In genomic region chr19:34480971-34481821, GRCh38 we compare ENCODE assay signal across 1 cellular context.
TF ChIP-seq lines count a peak whose summit lies in the region.

Gene WTIP, plus strand, starts transcription at chr19:34481758. Its CDS starts 217 bp downstream, at chr19:34481975.

TF ChIP-seq in HepG2, 621 proteins besides CTCF, POLR2A, EP300 and RAD21 (continued from another document and continues in another):
- TF ChIP-seq IRF1 (CRISPR knock-in tag; IDR thresholded peaks at IDR 0.05; ENCODE audit: low read depth): no peak
- TF ChIP-seq ZNF546 (CRISPR knock-in tag; conservative IDR thresholded peaks at IDR 0.05): 0 out of 2 replicates have a peak, but pooled peaks have one; percentile 20
- TF ChIP-seq ZSCAN25 (CRISPR knock-in tag; IDR thresholded peaks at IDR 0.05): no peak
- no peak for TF ChIP-seq PRMT3 (CRISPR knock-in tag; IDR thresholded peaks at IDR 0.05; ENCODE audit: borderline replicate concordance, low read depth)
- TF ChIP-seq ZNF800 (CRISPR knock-in tag; IDR thresholded peaks at IDR 0.05): peak; percentile 93
- no peak for TF ChIP-seq NONO (IDR thresholded peaks at IDR 0.05)
- peak; percentile 41; the same call in 1 of the 2 replicates for TF ChIP-seq NONO (CRISPR knock-in tag; conservative IDR thresholded peaks at IDR 0.05)
- TF ChIP-seq ZNF10 (CRISPR knock-in tag; IDR thresholded peaks at IDR 0.05; ENCODE audit: borderline replicate concordance, low read depth): no peak
- TF ChIP-seq CBFB (CRISPR knock-in tag; IDR thresholded peaks at IDR 0.05): peak; percentile 57
- TF ChIP-seq KDM3A (CRISPR knock-in tag; IDR thresholded peaks at IDR 0.05; ENCODE audit: low read depth): no peak
- 0 out of 2 replicates have a peak, but pooled peaks have one; percentile 20 for TF ChIP-seq FOXA3 (CRISPR knock-in tag; IDR thresholded peaks at IDR 0.05)
- peak; percentile 52; the same call in 1 of the 2 replicates for TF ChIP-seq TFDP1 (CRISPR knock-in tag; IDR thresholded peaks at IDR 0.05; ENCODE audit: borderline replicate concordance)
- peak; percentile 90 for TF ChIP-seq PATZ1 (CRISPR knock-in tag; IDR thresholded peaks at IDR 0.05)
- peak; percentile 65 for TF ChIP-seq SKI (IDR thresholded peaks at IDR 0.05; ENCODE audit: partially characterized antibody)
- peak; percentile 21; the same call in 1 of the 2 replicates for TF ChIP-seq HDAC1 (CRISPR knock-in tag; IDR thresholded peaks at IDR 0.05)
- TF ChIP-seq DR1 (CRISPR knock-in tag; IDR thresholded peaks at IDR 0.05): 0 out of 2 replicates have a peak, but pooled peaks have one; percentile 27
- peak; percentile 66; the same call in 1 of the 2 replicates for TF ChIP-seq ZBTB7A (CRISPR knock-in tag; IDR thresholded peaks at IDR 0.05)
- peak; percentile 70; the same call in 1 of the 2 replicates for TF ChIP-seq ZFP91 (CRISPR knock-in tag; IDR thresholded peaks at IDR 0.05; ENCODE audit: borderline replicate concordance)
- TF ChIP-seq AGO2 (optimal IDR thresholded peaks at IDR 0.05; ENCODE audit: low read depth, low read length): peak; percentile 6
- TF ChIP-seq PHF8 (CRISPR knock-in tag; IDR thresholded peaks at IDR 0.05): peak; percentile 35
- TF ChIP-seq ZNF784 (CRISPR knock-in tag; IDR thresholded peaks at IDR 0.05; ENCODE audit: borderline replicate concordance): no peak
- TF ChIP-seq ATF7-NPFF (CRISPR knock-in tag; IDR thresholded peaks at IDR 0.05; ENCODE audit: low read depth): peak; percentile 44; the same call in 1 of the 2 replicates
- peak; percentile 78 for TF ChIP-seq KDM2A (CRISPR knock-in tag; IDR thresholded peaks at IDR 0.05; ENCODE audit: borderline replicate concordance, low read depth)
- TF ChIP-seq ZBTB3 (CRISPR knock-in tag; IDR thresholded peaks at IDR 0.05; ENCODE audit: borderline replicate concordance, low read depth): no peak
- no peak for TF ChIP-seq NFIB (CRISPR knock-in tag; IDR thresholded peaks at IDR 0.05; ENCODE audit: borderline replicate concordance)
- TF ChIP-seq ZNF766 (CRISPR knock-in tag; IDR thresholded peaks at IDR 0.05; ENCODE audit: borderline replicate concordance): peak; percentile 63; the same call in 1 of the 2 replicates
- TF ChIP-seq TAF1 (CRISPR knock-in tag; IDR thresholded peaks at IDR 0.05): peak; percentile 40; the same call in 1 of the 2 replicates
- TF ChIP-seq ELF1 (CRISPR knock-in tag; IDR thresholded peaks at IDR 0.05): no peak
- peak; percentile 36; the same call in 1 of the 2 replicates for TF ChIP-seq DMAP1 (CRISPR knock-in tag; IDR thresholded peaks at IDR 0.05)
- no peak for TF ChIP-seq SOX6 (IDR thresholded peaks at IDR 0.05)
- TF ChIP-seq SOX6 (CRISPR knock-in tag; IDR thresholded peaks at IDR 0.05): 0 out of 2 replicates have a peak, but pooled peaks have one; percentile 29
- no peak for TF ChIP-seq REXO4 (CRISPR knock-in tag; IDR thresholded peaks at IDR 0.05; ENCODE audit: borderline replicate concordance)
- TF ChIP-seq ZNF773 (CRISPR knock-in tag; IDR thresholded peaks at IDR 0.05; ENCODE audit: borderline replicate concordance): 0 out of 2 replicates have a peak, but pooled peaks have one; percentile 33
- no peak for TF ChIP-seq DMTF1 (CRISPR knock-in tag; IDR thresholded peaks at IDR 0.05)
- TF ChIP-seq SP5 (CRISPR knock-in tag; IDR thresholded peaks at IDR 0.05; ENCODE audit: borderline replicate concordance, low read depth): peak; percentile 59
- peak; percentile 66; the same call in 1 of the 2 replicates for TF ChIP-seq TFDP2 (CRISPR knock-in tag; IDR thresholded peaks at IDR 0.05)
- TF ChIP-seq HNF4G (IDR thresholded peaks at IDR 0.05; ENCODE audit: borderline replicate concordance, low read depth, low read length): peak; percentile 16; the same call in 1 of the 2 replicates
- no peak for TF ChIP-seq HNF4G (CRISPR knock-in tag; IDR thresholded peaks at IDR 0.05; ENCODE audit: borderline replicate concordance, low read depth)
- no peak for TF ChIP-seq PITX1 (CRISPR knock-in tag; IDR thresholded peaks at IDR 0.05)
- no peak for TF ChIP-seq NFKBIZ (CRISPR knock-in tag; IDR thresholded peaks at IDR 0.05)
- peak; percentile 67 for TF ChIP-seq GABPB1 (CRISPR knock-in tag; IDR thresholded peaks at IDR 0.05)
- 0 out of 2 replicates have a peak, but pooled peaks have one; percentile 59 for TF ChIP-seq BORCS8-MEF2B (CRISPR knock-in tag; IDR thresholded peaks at IDR 0.05)
- no peak for TF ChIP-seq ISX (CRISPR knock-in tag; conservative IDR thresholded peaks at IDR 0.05)
- TF ChIP-seq SATB2 (CRISPR knock-in tag; IDR thresholded peaks at IDR 0.05): no peak
- TF ChIP-seq STAT5B (CRISPR knock-in tag; IDR thresholded peaks at IDR 0.05): 0 out of 2 replicates have a peak, but pooled peaks have one; percentile 10
- no peak; the same call in 1 of the 2 replicates for TF ChIP-seq TMF1 (CRISPR knock-in tag; IDR thresholded peaks at IDR 0.05; ENCODE audit: low read depth)
- no peak for TF ChIP-seq RELA (CRISPR knock-in tag; IDR thresholded peaks at IDR 0.05)
- 0 out of 2 replicates have a peak, but pooled peaks have one; percentile 33 for TF ChIP-seq MYC (CRISPR knock-in tag; IDR thresholded peaks at IDR 0.05; ENCODE audit: borderline replicate concordance)
- TF ChIP-seq ZNF574 (CRISPR knock-in tag; IDR thresholded peaks at IDR 0.05): peak; percentile 67
- peak; percentile 90 for TF ChIP-seq ZFY (CRISPR knock-in tag; IDR thresholded peaks at IDR 0.05)
- no peak for TF ChIP-seq HCFC1 (IDR thresholded peaks at IDR 0.05; ENCODE audit: low read depth, low read length)
- TF ChIP-seq CHD2 (IDR thresholded peaks at IDR 0.05; ENCODE audit: low read depth, low read length): peak; percentile 75
